9 cellular contexts compared by ENCODE assay signal in the genomic region with DNA sequence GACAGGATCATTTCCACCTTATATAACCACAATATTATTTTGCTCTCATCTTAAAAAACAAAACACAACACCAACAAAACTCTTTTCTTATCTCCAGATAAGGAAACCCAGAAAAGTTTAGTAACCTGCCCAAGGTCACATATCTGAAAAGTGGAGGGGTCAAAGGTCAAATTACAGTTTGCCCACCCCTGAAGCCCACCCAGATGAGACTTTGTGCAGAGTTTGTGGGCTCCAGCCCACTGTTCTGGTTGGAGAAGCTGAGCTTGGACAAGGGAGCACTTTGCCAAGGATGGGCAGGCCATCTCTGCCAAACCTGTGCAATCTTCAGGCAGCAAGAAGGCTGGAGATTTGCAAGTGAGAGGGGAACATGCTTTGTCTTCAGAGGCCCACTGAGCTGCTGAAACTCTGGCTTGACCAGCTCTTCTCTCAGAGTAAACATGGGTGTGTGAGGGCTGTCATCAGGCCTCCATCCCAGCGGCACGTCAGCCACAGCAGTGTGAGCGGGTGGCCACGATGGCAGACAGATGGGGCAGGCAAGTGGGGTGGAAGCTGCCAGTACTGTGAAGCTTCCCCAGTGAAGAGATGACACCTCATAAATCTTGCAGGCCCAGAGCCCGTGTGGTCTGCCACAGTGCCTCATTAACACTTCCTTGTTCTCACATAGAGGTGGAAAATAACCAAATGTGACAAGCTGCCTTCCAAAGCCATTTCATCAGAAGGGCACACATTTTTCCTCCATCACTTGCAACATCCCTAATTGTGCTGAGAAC.
DNase-seq lines count a peak whose midpoint lies in the region; ATAC-seq, FAIRE-seq and TF ChIP-seq lines count a peak whose summit lies in the region.
"Had no signal": no experiment of that assay in that cellular context is flagged by ENCODE, and none has a peak within 500 bp of the region (broad histone marks: within the 10 kb centered on the region; RNA-seq: fewer than 3 reads in every experiment).

No MANE protein-coding gene starts in this region.

- in situ Hi-C loops in mammary epithelial cell (cut with MboI; ENCODE audit: low sequenced_read_pairs in 2 of 2): no loop called here

- H3K4me2 ChIP-seq in neuronal stem cell (ENCODE audit: insufficient read depth, low read length, poor library complexity, severe bottlenecking) (no peak overlapping the region), mammary epithelial cell (ENCODE audit: insufficient read depth, low read depth, low read length) (no peak overlapping the region)

- H2AK5ac ChIP-seq in neuronal stem cell (ENCODE audit: low read depth, low read length): no peak overlapping the region

- no peak overlapping the region for H3K14ac ChIP-seq in neuronal stem cell (ENCODE audit: low read length)

- H3K18ac ChIP-seq in neuronal stem cell (ENCODE audit: low read length): no peak overlapping the region

- TF ChIP-seq CTCF in Calu3 (IDR thresholded peaks at IDR 0.05; ENCODE audit: unreplicated experiment): no peak
- no peak for TF ChIP-seq CTCF in mammary epithelial cell (conservative IDR thresholded peaks at IDR 0.05 in 1 of 2, IDR thresholded peaks at IDR 0.05 in 1 of 2; ENCODE audit: extremely low read depth in 1 of 2, insufficient read depth in 1 of 2, low read depth in 1 of 2, low read length in 2 of 2)

- H3K9me3 ChIP-seq in neuronal stem cell (replicated peaks in 1 of 2; ENCODE audit: control insufficient read depth in 2 of 2, insufficient read depth in 1 of 2, low read depth in 1 of 2, low read length in 2 of 2) (no peaks in the 10 kb centered on the region), mammary epithelial cell (replicated peaks; ENCODE audit: insufficient read depth, low read length) (no peaks in the 10 kb centered on the region)

- H4K20me1 ChIP-seq in mammary epithelial cell (ENCODE audit: insufficient read depth, low read length): no peaks in the 10 kb centered on the region

- H3K4ac ChIP-seq in neuronal stem cell (ENCODE audit: low read length): no peak overlapping the region

- H3K23ac ChIP-seq in neuronal stem cell (ENCODE audit: low read depth, low read length, poor library complexity): peak overlapping the region; percentile 43

- no peaks in the 10 kb centered on the region for H3K79me2 ChIP-seq in mammary epithelial cell (ENCODE audit: insufficient read depth, low read length)

- no TSS peak for BruUV-seq in Calu3 (replicated peaks; lab: Mats Ljungman, UMichigan)
- BruUV-seq in mammary epithelial cell (replicated peaks; lab: Mats Ljungman, UMichigan): no TSS peak

- H4K8ac ChIP-seq in neuronal stem cell (ENCODE audit: low read depth, low read length): no peak overlapping the region

- H3K9ac ChIP-seq in neuronal stem cell (ENCODE audit: low read depth, low read length, poor library complexity): no peak overlapping the region
- no peak overlapping the region for H3K9ac ChIP-seq in mammary epithelial cell (ENCODE audit: insufficient read depth, low read length)

- intact Hi-C loops in Calu3 (cut with micrococcal nuclease; ENCODE audit: unreplicated experiment): no loop called here
- intact Hi-C loops in activated T-helper 1 cell treated with anti-CD3 and anti-CD28 coated beads, Interleukin-12 subunit alpha, Interleukin-12 subunit beta, Interleukin-2, Interleukin-4 antibody, amounts not matched to agents 30 ng/mL and 10 ng/mL and 1 ng/mL, durations not matched to agents 14 hours and 24 hours and 36 hours (cut with micrococcal nuclease): no loop called here
- intact Hi-C loops in mammary epithelial cell (cut with micrococcal nuclease): no loop called here
- intact Hi-C loops in head of caudate nucleus (cut with DNase I): no loop called here

- H3K4me1 ChIP-seq in neuronal stem cell (ENCODE audit: control insufficient read depth in 2 of 2, insufficient read depth in 1 of 2, low read depth in 1 of 2, low read length in 2 of 2) (peaks cover 2 to 7% of the 10 kb centered on the region in 2 donors), mammary epithelial cell (ENCODE audit: insufficient read depth, low read length) (peaks cover 19% of the 10 kb centered on the region)

- DNase-seq in Calu3 (no peak), neuronal stem cell (ENCODE audit: low spot score) (no peak), mammary epithelial cell (no peak), head of caudate nucleus (no peak), GM12891 (ENCODE audit: insufficient read length, low spot score) (no peak)
- no peak for DNase-seq in activated T-helper 1 cell treated with anti-CD3 and anti-CD28 coated beads, Interleukin-12 subunit alpha, Interleukin-12 subunit beta, Interleukin-2, Interleukin-4 antibody, amounts not matched to agents 30 ng/mL and 10 ng/mL and 1 ng/mL, durations not matched to agents 14 hours and 24 hours and 36 hours (ENCODE audit: low spot score)
- DNase-seq: NCI-H82 had no signal

- H2AFZ ChIP-seq in neuronal stem cell (ENCODE audit: low read length) (no peak overlapping the region), mammary epithelial cell (ENCODE audit: low read depth, low read length) (no peak overlapping the region)

- no peak overlapping the region for H3K27ac ChIP-seq in neuronal stem cell (replicated peaks; ENCODE audit: low read length)
- no peak overlapping the region for H3K27ac ChIP-seq in mammary epithelial cell (ENCODE audit: insufficient read depth, low read depth, low read length)

- H3K4me3 Mint-ChIP-seq in Calu3 (ENCODE audit: low read depth, unreplicated experiment): no peak overlapping the region
- H3K4me3 Mint-ChIP-seq in activated T-helper 1 cell treated with anti-CD3 and anti-CD28 coated beads, Interleukin-12 subunit alpha, Interleukin-12 subunit beta, Interleukin-2, Interleukin-4 antibody, amounts not matched to agents 30 ng/mL and 10 ng/mL and 1 ng/mL, durations not matched to agents 14 hours and 24 hours and 36 hours: no peak overlapping the region

- ATAC-seq in HG03378 (IDR thresholded peaks at IDR 0.05; ENCODE audit: unreplicated experiment) (peak; percentile 71), HG03460 (IDR thresholded peaks at IDR 0.05; ENCODE audit: unreplicated experiment) (no peak)

- peaks cover 0 to 7% of the 10 kb centered on the region in 2 donors for H3K36me3 ChIP-seq in neuronal stem cell (replicated peaks in 1 of 2; ENCODE audit: control insufficient read depth in 2 of 2, insufficient read depth in 2 of 2, low read length in 2 of 2)
- no peaks in the 10 kb centered on the region for H3K36me3 ChIP-seq in mammary epithelial cell (ENCODE audit: insufficient read depth, low read length)

- no peak overlapping the region for H2BK120ac ChIP-seq in neuronal stem cell (ENCODE audit: low read depth, low read length)

- no CpG with 5 or more reads among the region's 5 CpGs for WGBS in neuronal stem cell (ENCODE audit: extremely low coverage in 2 of 2, insufficient read length in 2 of 2, insufficient replicate concordance in 1 of 2), 2 donors
- 100% methylated on average over 2 of the region's 5 CpGs for WGBS in mammary epithelial cell (ENCODE audit: low coverage, missing lambda C conversion rate)

- TF ChIP-seq POLR2A in GM12891 (IDR thresholded peaks at IDR 0.05; ENCODE audit: low read depth, low read length): no peak

- CTCF ChIA-PET in Calu3 (lab: Charles Lee): interaction anchor here (0.5 kb wide), 1 partner anchor 318 kb away, joined by 4 read pairs; no protein-coding TSS in a partner anchor
- CTCF ChIA-PET in mammary epithelial cell (lab: Charles Lee; ENCODE audit: low non-redundant PET): no interaction called here

- H4K91ac ChIP-seq in neuronal stem cell (ENCODE audit: low read depth, low read length, poor library complexity): no peak overlapping the region

- H3K4me1 Mint-ChIP-seq in Calu3 (ENCODE audit: low read depth, unreplicated experiment): peaks cover 46% of the 10 kb centered on the region
- H3K4me1 Mint-ChIP-seq in activated T-helper 1 cell treated with anti-CD3 and anti-CD28 coated beads, Interleukin-12 subunit alpha, Interleukin-12 subunit beta, Interleukin-2, Interleukin-4 antibody, amounts not matched to agents 30 ng/mL and 10 ng/mL and 1 ng/mL, durations not matched to agents 14 hours and 24 hours and 36 hours (ENCODE audit: low read depth): peaks cover 10% of the 10 kb centered on the region

- H3K4me3 ChIP-seq in neuronal stem cell (ENCODE audit: low read length in 2 of 2) (no peak overlapping the region), mammary epithelial cell (replicated peaks in 1 of 3; ENCODE audit: insufficient read depth in 1 of 3, low read depth in 2 of 3, low read length in 3 of 3) (no peak overlapping the region)

- H3K27me3 ChIP-seq in neuronal stem cell (ENCODE audit: control insufficient read depth in 3 of 3, insufficient read depth in 3 of 3, low read depth in 1 of 3, low read length in 3 of 3): no peaks in the 10 kb centered on the region
- no peaks in the 10 kb centered on the region for H3K27me3 ChIP-seq in mammary epithelial cell (ENCODE audit: insufficient read depth, low read length)

- no peak overlapping the region for H2BK12ac ChIP-seq in neuronal stem cell (ENCODE audit: low read length)

- no peak overlapping the region for H2BK5ac ChIP-seq in neuronal stem cell (ENCODE audit: low read length)

- dilution Hi-C loops in mammary epithelial cell (cut with HindIII; ENCODE audit: low sequenced_read_pairs): loop anchor here (5.0 kb wide), 1 partner anchor 106 kb away; no protein-coding TSS in a partner anchor

- H3K9me3 Mint-ChIP-seq in Calu3 (ENCODE audit: low read depth, unreplicated experiment): no peaks in the 10 kb centered on the region
- H3K9me3 Mint-ChIP-seq in activated T-helper 1 cell treated with anti-CD3 and anti-CD28 coated beads, Interleukin-12 subunit alpha, Interleukin-12 subunit beta, Interleukin-2, Interleukin-4 antibody, amounts not matched to agents 30 ng/mL and 10 ng/mL and 1 ng/mL, durations not matched to agents 14 hours and 24 hours and 36 hours: no peaks in the 10 kb centered on the region

- H3K79me1 ChIP-seq in neuronal stem cell (ENCODE audit: low read depth, low read length): peaks cover 1% of the 10 kb centered on the region

- no peaks in the 10 kb centered on the region for H3K27me3 Mint-ChIP-seq in Calu3 (ENCODE audit: unreplicated experiment)
- peaks cover 2% of the 10 kb centered on the region for H3K27me3 Mint-ChIP-seq in activated T-helper 1 cell treated with anti-CD3 and anti-CD28 coated beads, Interleukin-12 subunit alpha, Interleukin-12 subunit beta, Interleukin-2, Interleukin-4 antibody, amounts not matched to agents 30 ng/mL and 10 ng/mL and 1 ng/mL, durations not matched to agents 14 hours and 24 hours and 36 hours (ENCODE audit: insufficient read depth)

- peak overlapping the region; percentile 63 for H3K27ac Mint-ChIP-seq in Calu3 (ENCODE audit: unreplicated experiment)
- H3K27ac Mint-ChIP-seq in activated T-helper 1 cell treated with anti-CD3 and anti-CD28 coated beads, Interleukin-12 subunit alpha, Interleukin-12 subunit beta, Interleukin-2, Interleukin-4 antibody, amounts not matched to agents 30 ng/mL and 10 ng/mL and 1 ng/mL, durations not matched to agents 14 hours and 24 hours and 36 hours: peak overlapping the region; percentile 63

- H2BK15ac ChIP-seq in neuronal stem cell (ENCODE audit: low read length): no peak overlapping the region

- no peaks in the 10 kb centered on the region for H3K36me3 Mint-ChIP-seq in Calu3 (ENCODE audit: insufficient read depth, unreplicated experiment)
- H3K36me3 Mint-ChIP-seq in activated T-helper 1 cell treated with anti-CD3 and anti-CD28 coated beads, Interleukin-12 subunit alpha, Interleukin-12 subunit beta, Interleukin-2, Interleukin-4 antibody, amounts not matched to agents 30 ng/mL and 10 ng/mL and 1 ng/mL, durations not matched to agents 14 hours and 24 hours and 36 hours (ENCODE audit: low read depth): no peaks in the 10 kb centered on the region

- no peak for FAIRE-seq in GM12891 (lab: Jason Lieb, UNC)
